ENCODE assay signal across 19 cellular contexts in genomic region chr11:96180341-96180740, GRCh38.
A peak's percentile ranks its signal among the peaks of the same experiment; 100 is the strongest.
DNase-seq lines count a peak whose midpoint lies in the region; ATAC-seq, FAIRE-seq and TF ChIP-seq lines count a peak whose summit lies in the region.
"Had no signal": no experiment of that assay in that cellular context is flagged by ENCODE, and none has a peak within 500 bp of the region (broad histone marks: within the 10 kb centered on the region; RNA-seq: fewer than 3 reads in every experiment).

No MANE protein-coding gene starts in this region.

- no peak overlapping the region for H4K91ac ChIP-seq in mesenchymal stem cell (ENCODE audit: low read length)

- no peak overlapping the region for H2AFZ ChIP-seq in mesenchymal stem cell (ENCODE audit: low read depth, low read length)

- peaks cover 4% of the 10 kb centered on the region for H3K36me3 Mint-ChIP-seq in mesothelial cell of epicardium

- H3K4me1 ChIP-seq in mesenchymal stem cell (ENCODE audit: control insufficient read depth, insufficient read depth, low read depth, low read length) = peaks cover 7% of the 10 kb centered on the region

- H3K23ac ChIP-seq in mesenchymal stem cell (ENCODE audit: low read length in 2 of 2) = no peak overlapping the region

- H2BK12ac ChIP-seq in mesenchymal stem cell (ENCODE audit: low read length in 2 of 2) = peak overlapping the region in 1 of 2 experiments; percentile 77

- H3K27me3 Mint-ChIP-seq in mesothelial cell of epicardium (ENCODE audit: low read depth) = no peaks in the 10 kb centered on the region

- H3K27me3 ChIP-seq in mesenchymal stem cell (ENCODE audit: control insufficient read depth in 1 of 2, insufficient read depth in 1 of 2, low read length in 2 of 2) = no peaks in the 10 kb centered on the region
- H3K27me3 ChIP-seq: dorsolateral prefrontal cortex had no signal

- TF ChIP-seq CTCF in GM12865 (IDR thresholded peaks at IDR 0.05; ENCODE audit: insufficient read depth, low read depth, low read length, missing control alignments) = no peak
- no peak for TF ChIP-seq CTCF in mesothelial cell of epicardium (IDR thresholded peaks at IDR 0.05; ENCODE audit: unreplicated experiment)

- H3K9me3 ChIP-seq in mesenchymal stem cell (ENCODE audit: control insufficient read depth, low read length) = no peaks in the 10 kb centered on the region
- H3K9me3 ChIP-seq: mucosa of descending colon had no signal

- H3K18ac ChIP-seq in mesenchymal stem cell (ENCODE audit: low read depth in 1 of 2, low read length in 2 of 2) = peak overlapping the region; percentile 3 to 9

- peak; percentile 58 for FAIRE-seq in GM19239 (lab: Jason Lieb, UNC)

- peak overlapping the region in 1 of 2 experiments; percentile 41 for H3K14ac ChIP-seq in mesenchymal stem cell (ENCODE audit: low read length in 2 of 2)

- H3K4me1 Mint-ChIP-seq in mesothelial cell of epicardium = peaks cover 24% of the 10 kb centered on the region

- H3K4me3 ChIP-seq in GM12865 (ENCODE audit: low read depth, low read length) (no peak overlapping the region), mesenchymal stem cell (ENCODE audit: insufficient read depth in 1 of 2, low read depth in 1 of 2, low read length in 2 of 2) (no peak overlapping the region)
- H3K4me3 ChIP-seq: dorsolateral prefrontal cortex, mucosa of descending colon, skin epidermis had no signal

- H3K9me3 Mint-ChIP-seq in mesothelial cell of epicardium = no peaks in the 10 kb centered on the region
- H3K9me3 Mint-ChIP-seq: activated T-helper 2 cell treated with anti-CD3 and anti-CD28 coated beads, Interferon-gamma antibody, Interleukin-2, Interleukin-4, amounts not matched to agents 10 μg/mL and 5 μg/mL and 100 μg/mL, durations not matched to agents 14 hours and 24 hours and 36 hours; stimulated activated effector memory CD8-positive, alpha-beta T cell treated with anti-CD3 and anti-CD28 coated beads, Interleukin-12 subunit alpha, Interleukin-12 subunit beta, amount 100 ng/mL, for 72 hours had no signal

- H2BK15ac ChIP-seq in mesenchymal stem cell (ENCODE audit: low read depth, poor library complexity, severe bottlenecking) = no peak overlapping the region

- no peak overlapping the region for H3K4me3 Mint-ChIP-seq in mesothelial cell of epicardium
- H3K4me3 Mint-ChIP-seq: stimulated activated effector memory CD8-positive, alpha-beta T cell treated with anti-CD3 and anti-CD28 coated beads, Interleukin-12 subunit alpha, Interleukin-12 subunit beta, amount 100 ng/mL, for 72 hours had no signal

- H3K4ac ChIP-seq in mesenchymal stem cell (ENCODE audit: low read depth in 1 of 2, low read length in 2 of 2) = peak overlapping the region; percentile 25 to 58

- H2AK5ac ChIP-seq in mesenchymal stem cell (ENCODE audit: low read length, severe bottlenecking) = peak overlapping the region; percentile 73

- no peak overlapping the region for H2BK5ac ChIP-seq in mesenchymal stem cell (ENCODE audit: low read depth, low read length, poor library complexity, severe bottlenecking)

- peaks cover 22% of the 10 kb centered on the region for H3K79me1 ChIP-seq in mesenchymal stem cell (replicated peaks; ENCODE audit: low read length, poor library complexity, severe bottlenecking)

- no peak overlapping the region for H3K4me2 ChIP-seq in mesenchymal stem cell (ENCODE audit: low read length, poor library complexity, severe bottlenecking)

- H3K9ac ChIP-seq in mesenchymal stem cell (ENCODE audit: low read length) = no peak overlapping the region

- ATAC-seq in HG03571 (IDR thresholded peaks at IDR 0.05; ENCODE audit: unreplicated experiment) = peak; percentile 39
- ATAC-seq: mucosa of descending colon; stimulated activated effector memory CD8-positive, alpha-beta T cell treated with anti-CD3 and anti-CD28 coated beads, Interleukin-12 subunit alpha, Interleukin-12 subunit beta, amount 100 ng/mL, for 72 hours had no signal

- H4K8ac ChIP-seq in mesenchymal stem cell (ENCODE audit: low read length) = no peak overlapping the region

- no peak overlapping the region for H3K27ac Mint-ChIP-seq in mesothelial cell of epicardium
- H3K27ac Mint-ChIP-seq: activated T-helper 2 cell treated with anti-CD3 and anti-CD28 coated beads, Interferon-gamma antibody, Interleukin-2, Interleukin-4, amounts not matched to agents 10 μg/mL and 5 μg/mL and 100 μg/mL, durations not matched to agents 14 hours and 24 hours and 36 hours; stimulated activated effector memory CD8-positive, alpha-beta T cell treated with anti-CD3 and anti-CD28 coated beads, Interleukin-12 subunit alpha, Interleukin-12 subunit beta, amount 100 ng/mL, for 72 hours had no signal

- H3K27ac ChIP-seq in mesenchymal stem cell (ENCODE audit: low read length, poor library complexity, severe bottlenecking) = peak overlapping the region; percentile 17
- H3K27ac ChIP-seq: dorsolateral prefrontal cortex, skin epidermis had no signal

- H2BK120ac ChIP-seq in mesenchymal stem cell (ENCODE audit: low read depth, low read length) = no peak overlapping the region

- peaks cover 4 to 12% of the 10 kb centered on the region in 2 experiments for H3K36me3 ChIP-seq in mesenchymal stem cell (ENCODE audit: control insufficient read depth in 1 of 2, insufficient read depth in 2 of 2, low read depth in 1 of 2, low read length in 2 of 2)

- DNase-seq in GM12865 (ENCODE audit: low read depth) = peak; percentile 29
- DNase-seq in GM19239 (ENCODE audit: insufficient read length, low spot score) = no peak
- DNase-seq in mesenchymal stem cell = no peak
- DNase-seq in mesothelial cell of epicardium (ENCODE audit: low spot score in 2 of 2, unreplicated experiment in 2 of 2) = no peak
- DNase-seq in UCSD-AML1 (lab: John Stamatoyannopoulos, UW; ENCODE audit: unreplicated experiment) = no peak
- DNase-seq in SHP77 treated with DMSO at 0.1 percent for 48 hours (lab: John Stamatoyannopoulos, UW) = no peak
- DNase-seq: activated CD4-positive, alpha-beta T cell treated with anti-CD3 and anti-CD28 coated beads, Interleukin-2, amount 50 U/mL, for 4 hours; DND-41; dorsolateral prefrontal cortex; GOT3; head of caudate nucleus; KBM-7; mucosa of descending colon; NCI-H1105; NCI-H345 had no signal
